ENCODE assay signal across 22 cellular contexts in genomic region chrX:123513585-123514278, GRCh38.
DNase-seq lines count a peak whose midpoint lies in the region; ATAC-seq and TF ChIP-seq lines count a peak whose summit lies in the region.
"Had no signal": no experiment of that assay in that cellular context is flagged by ENCODE, and none has a peak within 500 bp of the region (broad histone marks: within the 10 kb centered on the region; RNA-seq: fewer than 3 reads in every experiment).

No MANE protein-coding gene starts in this region.

- H3K4me1 Mint-ChIP-seq in CD8-positive, alpha-beta memory T cell: no peaks in the 10 kb centered on the region
- H3K4me1 Mint-ChIP-seq: activated T-helper 17 cell treated with anti-CD3 and anti-CD28 coated beads, Interleukin-2, amount 50 U/mL, for 72 hours; GM23338 had no signal

- POLR2A ChIA-PET in CD8-positive, alpha-beta memory T cell (lab: Charles Lee): no interaction called here

- H3K27me3 Mint-ChIP-seq in CD8-positive, alpha-beta memory T cell: peaks cover 0 to 4% of the 10 kb centered on the region in 2 donors
- H3K27me3 Mint-ChIP-seq: activated T-helper 17 cell treated with anti-CD3 and anti-CD28 coated beads, Interleukin-2, amount 50 U/mL, for 72 hours had no signal

- no peaks in the 10 kb centered on the region for H3K36me3 Mint-ChIP-seq in CD8-positive, alpha-beta memory T cell

- no peaks in the 10 kb centered on the region for H3K36me3 ChIP-seq in CD8-positive, alpha-beta memory T cell (ENCODE audit: insufficient read depth, low read length)
- no peaks in the 10 kb centered on the region for H3K36me3 ChIP-seq in Peyer's patch
- H3K36me3 ChIP-seq in duodenal mucosa (ENCODE audit: control insufficient read depth in 1 of 2, insufficient read depth in 2 of 2, low read length in 2 of 2): no peaks in the 10 kb centered on the region
- H3K36me3 ChIP-seq: breast epithelium, prostate gland had no signal

- H3K4me3 Mint-ChIP-seq in CD8-positive, alpha-beta memory T cell: peak overlapping the region in 2 of 7 donors; percentile 33 to 52
- H3K4me3 Mint-ChIP-seq: activated T-helper 17 cell treated with anti-CD3 and anti-CD28 coated beads, Interleukin-2, amount 50 U/mL, for 72 hours; GM23338 had no signal

- no peak for TF ChIP-seq POLR2A in Peyer's patch (IDR thresholded peaks at IDR 0.05)

- TF ChIP-seq CTCF in AG10803 (conservative IDR thresholded peaks at IDR 0.05; ENCODE audit: low read length) (no peak), Peyer's patch (IDR thresholded peaks at IDR 0.05) (no peak)

- peak overlapping the region in 1 of 2 donors; percentile 39 for H3K9ac ChIP-seq in duodenal mucosa (ENCODE audit: low read depth in 1 of 2, low read length in 2 of 2)

- no peaks in the 10 kb centered on the region for H3K4me1 ChIP-seq in CD8-positive, alpha-beta memory T cell (ENCODE audit: insufficient read depth, low read length)
- H3K4me1 ChIP-seq in Peyer's patch (no peaks in the 10 kb centered on the region), duodenal mucosa (ENCODE audit: control insufficient read depth in 1 of 2, insufficient read depth in 2 of 2, low read length in 2 of 2) (no peaks in the 10 kb centered on the region)
- H3K4me1 ChIP-seq: breast epithelium, prostate gland had no signal

- H3K27ac Mint-ChIP-seq in CD8-positive, alpha-beta memory T cell: no peak overlapping the region
- H3K27ac Mint-ChIP-seq: activated T-helper 17 cell treated with anti-CD3 and anti-CD28 coated beads, Interleukin-2, amount 50 U/mL, for 72 hours; GM23338 had no signal

- intact Hi-C loops in Right ventricle myocardium inferior (cut with DNase I): no loop called here

- CTCF ChIA-PET in CD8-positive, alpha-beta memory T cell (lab: Charles Lee): no interaction called here

- peaks cover 3 to 13% (median 9%) of the 10 kb centered on the region in 5 donors for H3K9me3 Mint-ChIP-seq in CD8-positive, alpha-beta memory T cell

- no peaks in the 10 kb centered on the region for H3K27me3 ChIP-seq in CD8-positive, alpha-beta memory T cell (ENCODE audit: insufficient read depth, low read length, poor library complexity, severe bottlenecking)
- H3K27me3 ChIP-seq in Peyer's patch: no peaks in the 10 kb centered on the region
- H3K27me3 ChIP-seq in duodenal mucosa (ENCODE audit: control insufficient read depth in 1 of 2, insufficient read depth in 2 of 2, low read length in 2 of 2): no peaks in the 10 kb centered on the region
- H3K27me3 ChIP-seq: breast epithelium had no signal

- no peaks in the 10 kb centered on the region for H3K9me3 ChIP-seq in CD8-positive, alpha-beta memory T cell (ENCODE audit: low read length)
- no peaks in the 10 kb centered on the region for H3K9me3 ChIP-seq in Peyer's patch
- H3K9me3 ChIP-seq in duodenal mucosa (ENCODE audit: control insufficient read depth in 1 of 2, low read length in 2 of 2): peaks cover 2 to 5% of the 10 kb centered on the region in 2 donors
- H3K9me3 ChIP-seq: breast epithelium, prostate gland had no signal

- no peak for DNase-seq in AG10803 (ENCODE audit: low read depth)
- no peak for DNase-seq in CD8-positive, alpha-beta memory T cell
- no peak for DNase-seq in Peyer's patch
- no peak for DNase-seq in NCI-H526 (lab: John Stamatoyannopoulos, UW)
- no peak for DNase-seq in Right ventricle myocardium inferior (ENCODE audit: missing footprints)
- no peak for DNase-seq in DMS153 treated with DMSO at 0.1 percent for 48 hours (lab: John Stamatoyannopoulos, UW; ENCODE audit: unreplicated experiment)
- DNase-seq: activated CD4-positive, CD25-positive, alpha-beta regulatory T cell treated with anti-CD3 and anti-CD28 coated beads, Interleukin-2, amount 50 U/mL, for 72 hours; hippocampal formation; KBM-7; NCI-H1694; NCI-H2171 treated with DMSO at 0.1 percent for 48 hours; OCI-M1; stimulated activated CD4-positive, alpha-beta T cell treated with anti-CD3 and anti-CD28 coated beads, Interleukin-2, amount 100 ng/mL, for 48 hours; stimulated activated naive CD8-positive, alpha-beta T cell treated with anti-CD3 and anti-CD28 coated beads, Interleukin-15, Interleukin-2, amounts not matched to agents 100 U/mL and 50 U/mL, for 24 hours; T1000 had no signal

- peak overlapping the region; percentile 20 for H3K27ac ChIP-seq in CD8-positive, alpha-beta memory T cell (ENCODE audit: low read depth, low read length)
- H3K27ac ChIP-seq in Peyer's patch (peak overlapping the region in 1 of 4 donors; percentile 31), duodenal mucosa (ENCODE audit: low read depth, low read length) (no peak overlapping the region)
- H3K27ac ChIP-seq: breast epithelium, prostate gland, skin epidermis had no signal

- ATAC-seq in Right ventricle myocardium inferior (no peak), GM21786 (IDR thresholded peaks at IDR 0.05; ENCODE audit: unreplicated experiment) (no peak)
- ATAC-seq: activated T-helper 17 cell treated with anti-CD3 and anti-CD28 coated beads, Interleukin-2, amount 50 U/mL, for 72 hours; GM23338; stimulated activated naive CD8-positive, alpha-beta T cell treated with anti-CD3 and anti-CD28 coated beads, Interleukin-15, Interleukin-2, amounts not matched to agents 100 U/mL and 50 U/mL, for 24 hours had no signal

- H3K4me3 ChIP-seq in AG10803 (ENCODE audit: low read length) (peak overlapping the region; percentile 35), Peyer's patch (peak overlapping the region in 3 of 4 donors; percentile 7 to 25 (median 17)), duodenal mucosa (ENCODE audit: low read depth in 1 of 2, low read length in 2 of 2) (peak overlapping the region; percentile 52 to 53)
- no peak overlapping the region for H3K4me3 ChIP-seq in CD8-positive, alpha-beta memory T cell (ENCODE audit: low read length)
- H3K4me3 ChIP-seq: breast epithelium, GM23338, prostate gland had no signal
